Comparison of ENCODE assay signal across 12 cellular contexts in the genomic region with DNA sequence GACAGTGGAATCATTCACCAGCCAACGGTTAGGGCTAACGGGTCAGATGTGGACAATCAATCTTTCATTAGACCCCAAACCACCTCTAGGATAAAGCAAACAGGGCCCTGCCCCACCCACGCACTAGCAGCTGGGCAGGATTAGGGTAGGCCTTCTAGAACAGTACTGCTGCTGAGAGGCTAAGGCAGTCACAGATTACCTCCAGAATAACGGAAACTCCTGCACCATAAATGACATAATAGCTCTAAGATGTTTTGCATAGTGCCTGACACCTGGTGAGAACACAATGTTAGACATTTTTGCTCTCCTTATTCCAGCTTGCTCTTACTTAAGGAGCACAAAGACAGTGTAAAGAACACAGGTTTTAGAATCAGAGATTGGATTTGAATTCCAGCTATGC. TPM values are rescaled to one million over a fixed set of nuclear protein-coding genes. Genes with fewer than 3 reads are reported as not detected.
A peak's percentile ranks its signal among the peaks of the same experiment; 100 is the strongest.
DNase-seq lines count a peak whose midpoint lies in the region; ATAC-seq and TF ChIP-seq lines count a peak whose summit lies in the region.
"Had no signal": no experiment of that assay in that cellular context is flagged by ENCODE, and none has a peak within 500 bp of the region (broad histone marks: within the 10 kb centered on the region; RNA-seq: fewer than 3 reads in every experiment).

No MANE protein-coding gene starts in this region.

- no peak overlapping the region for H3K4me3 ChIP-seq in hepatocyte
- H3K4me3 ChIP-seq in right lobe of liver: no peak overlapping the region
- no peak overlapping the region for H3K4me3 ChIP-seq in mesenchymal stem cell (ENCODE audit: insufficient read depth in 1 of 2, low read depth in 1 of 2, low read length in 2 of 2)

- H2BK15ac ChIP-seq in mesenchymal stem cell (ENCODE audit: low read depth, poor library complexity, severe bottlenecking): no peak overlapping the region

- no peak overlapping the region for H3K27ac ChIP-seq in hepatocyte
- H3K27ac ChIP-seq in right lobe of liver: peak overlapping the region in 1 of 3 donors; percentile 13
- no peak overlapping the region for H3K27ac ChIP-seq in mesenchymal stem cell (ENCODE audit: low read length, poor library complexity, severe bottlenecking)

- no peak overlapping the region for H2AK5ac ChIP-seq in mesenchymal stem cell (ENCODE audit: low read length, severe bottlenecking)

- H3K9ac ChIP-seq in mesenchymal stem cell (ENCODE audit: low read length): no peak overlapping the region

- H3K27me3 ChIP-seq in hepatocyte: no peaks in the 10 kb centered on the region
- H3K27me3 ChIP-seq in right lobe of liver: no peaks in the 10 kb centered on the region
- H3K27me3 ChIP-seq in mesenchymal stem cell (ENCODE audit: control insufficient read depth in 1 of 2, insufficient read depth in 1 of 2, low read length in 2 of 2): no peaks in the 10 kb centered on the region

- TF ChIP-seq CTCF in GM10248 (IDR thresholded peaks at IDR 0.05; ENCODE audit: control extremely low read depth, extremely low read depth, low read depth, missing control alignments): no peak
- no peak for TF ChIP-seq CTCF in hepatocyte (IDR thresholded peaks at IDR 0.05; ENCODE audit: poor library complexity)
- TF ChIP-seq CTCF in right lobe of liver (IDR thresholded peaks at IDR 0.05): no peak

- intact Hi-C loops in right lobe of liver (cut with DNase I): no loop called here

- no peaks in the 10 kb centered on the region for H4K20me1 ChIP-seq in hepatocyte (ENCODE audit: insufficient read depth, poor library complexity, severe bottlenecking)

- peak; percentile 48 for ATAC-seq in GM21360 (IDR thresholded peaks at IDR 0.05; ENCODE audit: unreplicated experiment)
- ATAC-seq in right lobe of liver: no peak

- no peaks in the 10 kb centered on the region for H3K9me2 ChIP-seq in hepatocyte (replicated peaks; ENCODE audit: insufficient read depth)

- no peak overlapping the region for H4K8ac ChIP-seq in mesenchymal stem cell (ENCODE audit: low read length)

- H3K4me2 ChIP-seq in hepatocyte (peak overlapping the region; percentile 89), mesenchymal stem cell (ENCODE audit: low read length, poor library complexity, severe bottlenecking) (no peak overlapping the region)

- TF ChIP-seq POLR2A in right lobe of liver (IDR thresholded peaks at IDR 0.05): no peak

- POLR2A ChIA-PET in GM10248 (lab: Yijun Ruan, JAX): no interaction called here

- DNase-seq in GM10248 (ENCODE audit: extremely low spot score): peak; percentile 27
- DNase-seq in NCI-H526 treated with DMSO at 0.1 percent for 48 hours (lab: John Stamatoyannopoulos, UW): peak; percentile 23
- DNase-seq in hepatocyte (ENCODE audit: low spot score): no peak
- DNase-seq in right lobe of liver: no peak
- DNase-seq in mesenchymal stem cell: no peak
- DNase-seq in NCI-H510A treated with DMSO at 0.1 percent for 48 hours (lab: John Stamatoyannopoulos, UW): no peak
- no peak for DNase-seq in A172 (ENCODE audit: low spot score)
- DNase-seq: activated effector memory CD4-positive, alpha-beta T cell treated with Interleukin-2 at 50 U/mL for 16 hours; NCI-H1092; SHP77 treated with DMSO at 0.1 percent for 48 hours had no signal

- peaks cover 26% of the 10 kb centered on the region for H3K79me2 ChIP-seq in hepatocyte

- H3K36me3 ChIP-seq in hepatocyte (replicated peaks; ENCODE audit: insufficient read depth, low read depth) (no peaks in the 10 kb centered on the region), right lobe of liver (no peaks in the 10 kb centered on the region), mesenchymal stem cell (ENCODE audit: control insufficient read depth in 1 of 2, insufficient read depth in 2 of 2, low read depth in 1 of 2, low read length in 2 of 2) (no peaks in the 10 kb centered on the region)

- no peak overlapping the region for H2BK12ac ChIP-seq in mesenchymal stem cell (ENCODE audit: low read length in 2 of 2)

- H2BK5ac ChIP-seq in mesenchymal stem cell (ENCODE audit: low read depth, low read length, poor library complexity, severe bottlenecking): no peak overlapping the region

- H3K9me3 ChIP-seq in hepatocyte (ENCODE audit: low read depth): no peaks in the 10 kb centered on the region
- H3K9me3 ChIP-seq in right lobe of liver: no peaks in the 10 kb centered on the region
- H3K9me3 ChIP-seq in mesenchymal stem cell (ENCODE audit: control insufficient read depth, low read length): no peaks in the 10 kb centered on the region

- no peak overlapping the region for H2BK120ac ChIP-seq in mesenchymal stem cell (ENCODE audit: low read depth, low read length)

- no peak overlapping the region for H3K18ac ChIP-seq in mesenchymal stem cell (ENCODE audit: low read depth in 1 of 2, low read length in 2 of 2)

- H3K14ac ChIP-seq in mesenchymal stem cell (ENCODE audit: low read length in 2 of 2): no peak overlapping the region

- H3K4me1 ChIP-seq in hepatocyte (ENCODE audit: insufficient read depth) (no peaks in the 10 kb centered on the region), right lobe of liver (no peaks in the 10 kb centered on the region), mesenchymal stem cell (ENCODE audit: control insufficient read depth, insufficient read depth, low read depth, low read length) (peaks cover 12% of the 10 kb centered on the region)

- CTCF ChIA-PET in GM10248 (lab: Yijun Ruan, JAX): interaction anchor here (1.2 to 1.5 kb wide), 2 partner anchors 8 to 12 kb away, joined by 3 to 6 read pairs; no protein-coding TSS in a partner anchor

- no peak overlapping the region for H3K23ac ChIP-seq in mesenchymal stem cell (ENCODE audit: low read length in 2 of 2)

- no peak overlapping the region for H4K91ac ChIP-seq in mesenchymal stem cell (ENCODE audit: low read length)

- H2AFZ ChIP-seq in hepatocyte (no peak overlapping the region), mesenchymal stem cell (ENCODE audit: low read depth, low read length) (no peak overlapping the region)

- H3K79me1 ChIP-seq in mesenchymal stem cell (replicated peaks; ENCODE audit: low read length, poor library complexity, severe bottlenecking): peaks cover 3% of the 10 kb centered on the region

- no peak overlapping the region for H3K4ac ChIP-seq in mesenchymal stem cell (ENCODE audit: low read depth in 1 of 2, low read length in 2 of 2)

- WGBS in hepatocyte (ENCODE audit: low lambda C conversion rate, missing lambda C conversion rate): 73% methylated on average over 4 of the region's 4 CpGs
- WGBS in right lobe of liver (ENCODE audit: insufficient coverage, low coverage, low lambda C conversion rate, missing lambda C conversion rate): 63% methylated on average over 1 of the region's 4 CpGs
- WGBS in mesenchymal stem cell: 88% methylated on average over 3 of the region's 4 CpGs

RNA-seq across cellular contexts. Expression of a gene that starts 1.8 kb away (rescaled TPM):
- 66.6 and 73.6 TPM in 2 replicates for total RNA-seq in hepatocyte
- polyA plus RNA-seq in hepatocyte: 8.2 and 8.9 TPM in 2 replicates
- 10 to 100 TPM in 2 of 6 experiments, 1 to 10 TPM in 4; 4.2 to 14.9 (median 8.7) TPM for total RNA-seq in right lobe of liver
- polyA plus RNA-seq in mesenchymal stem cell (2013, experiment 1 of 2): 2.3 TPM
- 2.1 TPM for polyA plus RNA-seq in mesenchymal stem cell (2013, experiment 2 of 2)
- total RNA-seq in A172 (2014; rRNA removed; shearing (Covaris generic)): 39.2 and 52.2 TPM in 2 replicates

RNA-seq across cellular contexts. Expression of a gene that starts 46.0 kb away (rescaled TPM):
- total RNA-seq in hepatocyte: not detected in 2 replicates
- not detected in 2 replicates for polyA plus RNA-seq in hepatocyte
- not detected for total RNA-seq in right lobe of liver
- not detected for polyA plus RNA-seq in mesenchymal stem cell (2013, experiment 1 of 2)
- not detected for polyA plus RNA-seq in mesenchymal stem cell (2013, experiment 2 of 2)
- not detected in 2 replicates for total RNA-seq in A172 (2014; rRNA removed; shearing (Covaris generic))
- total RNA-seq: mesothelial cell of epicardium had no signal

Comparison
In these comparisons a context has a peak if more than half of its experiments do, and no peak if none do; other contexts are left out.
1. DNase-seq: peak in GM10248 (single experiment) and NCI-H526 treated with DMSO at 0.1 percent for 48 hours (single experiment); none in hepatocyte (single experiment), right lobe of liver (0 of 3), mesenchymal stem cell (single experiment), NCI-H510A treated with DMSO at 0.1 percent for 48 hours (single experiment) and A172 (single experiment).